ENCODE assay signal across 20 cellular contexts in genomic region chr6:154614101-154614500, GRCh38.
DNase-seq lines count a peak whose midpoint lies in the region; ATAC-seq and TF ChIP-seq lines count a peak whose summit lies in the region.
"Had no signal": no experiment of that assay in that cellular context is flagged by ENCODE, and none has a peak within 500 bp of the region (broad histone marks: within the 10 kb centered on the region; RNA-seq: fewer than 3 reads in every experiment).

No MANE protein-coding gene starts in this region.

- no peak overlapping the region for H3K27ac Mint-ChIP-seq in MCF 10A (ENCODE audit: low read depth, unreplicated experiment)
- H3K27ac Mint-ChIP-seq: activated naive CD4-positive, alpha-beta T cell treated with anti-CD3 and anti-CD28 coated beads, Interleukin-2, amount 10 ng/mL, durations not matched to agents 7 days and 5 days; endodermal cell; stimulated activated effector memory CD8-positive, alpha-beta T cell treated with anti-CD3 and anti-CD28 coated beads, Interleukin-12 subunit alpha, Interleukin-12 subunit beta, amount 100 ng/mL, for 72 hours had no signal

- no peak overlapping the region for H3K4me2 ChIP-seq in mammary epithelial cell (ENCODE audit: insufficient read depth, low read depth, low read length)
- H3K4me2 ChIP-seq: BLaER1 had no signal

- no peak overlapping the region for H3K9ac ChIP-seq in mammary epithelial cell (ENCODE audit: insufficient read depth, low read length)
- H3K9ac ChIP-seq: BLaER1 had no signal

- intact Hi-C loops in mammary epithelial cell (cut with micrococcal nuclease), result no loop called here
- intact Hi-C loops in MCF 10A (cut with micrococcal nuclease), result no loop called here

- no peaks in the 10 kb centered on the region for H3K9me3 ChIP-seq in mammary epithelial cell (replicated peaks; ENCODE audit: insufficient read depth, low read length)
- H3K9me3 ChIP-seq: BLaER1, lower lobe of right lung had no signal

- no peaks in the 10 kb centered on the region for H3K27me3 Mint-ChIP-seq in MCF 10A (ENCODE audit: insufficient read depth, unreplicated experiment)
- H3K27me3 Mint-ChIP-seq: activated naive CD4-positive, alpha-beta T cell treated with anti-CD3 and anti-CD28 coated beads, Interleukin-2, amount 10 ng/mL, durations not matched to agents 7 days and 5 days had no signal

- H3K27ac ChIP-seq in mammary epithelial cell (ENCODE audit: insufficient read depth, low read depth, low read length), result no peak overlapping the region
- H3K27ac ChIP-seq: BLaER1, lower lobe of right lung, RWPE1 had no signal

- H2AFZ ChIP-seq in mammary epithelial cell (ENCODE audit: low read depth, low read length), result no peak overlapping the region

- in situ Hi-C loops in mammary epithelial cell (cut with MboI; ENCODE audit: low sequenced_read_pairs in 2 of 2), result no loop called here

- peaks cover 8% of the 10 kb centered on the region for H3K4me1 ChIP-seq in mammary epithelial cell (ENCODE audit: insufficient read depth, low read length)
- H3K4me1 ChIP-seq: BLaER1, lower lobe of right lung had no signal

- dilution Hi-C loops in mammary epithelial cell (cut with HindIII; ENCODE audit: low sequenced_read_pairs), result loop anchor here (5.0 kb wide), 1 partner anchor 57 kb away; no protein-coding TSS in a partner anchor

- no peaks in the 10 kb centered on the region for H3K9me3 Mint-ChIP-seq in MCF 10A (ENCODE audit: unreplicated experiment)
- H3K9me3 Mint-ChIP-seq: activated naive CD4-positive, alpha-beta T cell treated with anti-CD3 and anti-CD28 coated beads, Interleukin-2, amount 10 ng/mL, durations not matched to agents 7 days and 5 days; endodermal cell had no signal

- TF ChIP-seq CTCF in mammary epithelial cell (conservative IDR thresholded peaks at IDR 0.05 in 1 of 2, IDR thresholded peaks at IDR 0.05 in 1 of 2; ENCODE audit: extremely low read depth in 1 of 2, insufficient read depth in 1 of 2, low read depth in 1 of 2, low read length in 2 of 2) (no peak), MCF 10A (IDR thresholded peaks at IDR 0.05; ENCODE audit: unreplicated experiment) (no peak)

- no peaks in the 10 kb centered on the region for H3K27me3 ChIP-seq in mammary epithelial cell (ENCODE audit: insufficient read depth, low read length)
- H3K27me3 ChIP-seq: BLaER1 had no signal

- CTCF ChIA-PET in mammary epithelial cell (lab: Charles Lee; ENCODE audit: low non-redundant PET), result no interaction called here
- CTCF ChIA-PET in MCF 10A (lab: Yijun Ruan, JAX), result interaction anchor here (0.6 kb wide), 1 partner anchor 65 kb away, joined by 3 read pairs; no protein-coding TSS in a partner anchor

- no peak overlapping the region for H3K4me3 ChIP-seq in mammary epithelial cell (replicated peaks in 1 of 3; ENCODE audit: insufficient read depth in 1 of 3, low read depth in 2 of 3, low read length in 3 of 3)
- H3K4me3 ChIP-seq: BLaER1, lower lobe of right lung had no signal

- no TSS peak for BruUV-seq in mammary epithelial cell (replicated peaks; lab: Mats Ljungman, UMichigan)
- no TSS peak for BruUV-seq in MCF 10A (replicated peaks; lab: Mats Ljungman, UMichigan)

- DNase-seq in mammary epithelial cell, result peak; percentile 20
- DNase-seq in MCF 10A (ENCODE audit: unreplicated experiment), result no peak
- peak; percentile 68 for DNase-seq in RPMI7951 (ENCODE audit: low read depth)
- DNase-seq in fibroblast of peridontal ligament (ENCODE audit: extremely low read depth), result peak; percentile 32
- DNase-seq in stromal cell of bone marrow (ENCODE audit: low read depth), result peak; percentile 35
- no peak for DNase-seq in activated CD4-positive, CD25-positive, alpha-beta regulatory T cell treated with anti-CD3 and anti-CD28 coated beads, Interleukin-2, amount 50 U/mL, for 72 hours
- DNase-seq: activated CD8-positive, alpha-beta memory T cell treated with anti-CD3 and anti-CD28 coated beads for 24 hours; activated naive CD4-positive, alpha-beta T cell treated with anti-CD3 and anti-CD28 coated beads, Interleukin-2, amount 10 ng/mL, durations not matched to agents 7 days and 5 days; activated T-cell treated with anti-CD3 and anti-CD28 coated beads, Interleukin-2, amount 50 U/mL, for 48 hours; endodermal cell; hypothalamus; islet precursor cell; lower lobe of right lung; NCI-H2107; NCI-H524 had no signal

- WGBS in mammary epithelial cell (ENCODE audit: low coverage, missing lambda C conversion rate), result 96% methylated on average over 4 of the region's 4 CpGs

- H3K36me3 Mint-ChIP-seq in MCF 10A (ENCODE audit: insufficient read depth, unreplicated experiment), result no peaks in the 10 kb centered on the region
- H3K36me3 Mint-ChIP-seq: activated naive CD4-positive, alpha-beta T cell treated with anti-CD3 and anti-CD28 coated beads, Interleukin-2, amount 10 ng/mL, durations not matched to agents 7 days and 5 days; stimulated activated effector memory CD8-positive, alpha-beta T cell treated with anti-CD3 and anti-CD28 coated beads, Interleukin-12 subunit alpha, Interleukin-12 subunit beta, amount 100 ng/mL, for 72 hours had no signal

- POLR2A ChIA-PET in MCF 10A (lab: Yijun Ruan, JAX), result interaction anchor here (0.6 to 2.3 kb wide), 7 partner anchors 10 to 725 kb away, joined by 3 to 7 read pairs (median 3); no protein-coding TSS in a partner anchor

- no peak for ATAC-seq in HG03108 (IDR thresholded peaks at IDR 0.05; ENCODE audit: unreplicated experiment)
- ATAC-seq in HG03095 (IDR thresholded peaks at IDR 0.05; ENCODE audit: unreplicated experiment), result no peak

- no peaks in the 10 kb centered on the region for H4K20me1 ChIP-seq in mammary epithelial cell (ENCODE audit: insufficient read depth, low read length)
- H4K20me1 ChIP-seq: BLaER1 had no signal

- H3K4me3 Mint-ChIP-seq in MCF 10A (ENCODE audit: unreplicated experiment), result no peak overlapping the region
- H3K4me3 Mint-ChIP-seq: activated naive CD4-positive, alpha-beta T cell treated with anti-CD3 and anti-CD28 coated beads, Interleukin-2, amount 10 ng/mL, durations not matched to agents 7 days and 5 days; endodermal cell; stimulated activated effector memory CD8-positive, alpha-beta T cell treated with anti-CD3 and anti-CD28 coated beads, Interleukin-12 subunit alpha, Interleukin-12 subunit beta, amount 100 ng/mL, for 72 hours had no signal

- no peaks in the 10 kb centered on the region for H3K36me3 ChIP-seq in mammary epithelial cell (ENCODE audit: insufficient read depth, low read length)
- H3K36me3 ChIP-seq: BLaER1, lower lobe of right lung had no signal

- H3K79me2 ChIP-seq in mammary epithelial cell (ENCODE audit: insufficient read depth, low read length), result no peaks in the 10 kb centered on the region

- peaks cover 12% of the 10 kb centered on the region for H3K4me1 Mint-ChIP-seq in MCF 10A (ENCODE audit: insufficient read depth, unreplicated experiment)
- H3K4me1 Mint-ChIP-seq: activated naive CD4-positive, alpha-beta T cell treated with anti-CD3 and anti-CD28 coated beads, Interleukin-2, amount 10 ng/mL, durations not matched to agents 7 days and 5 days had no signal

Comparison
In these comparisons a context has a peak if more than half of its experiments do, and no peak if none do; other contexts are left out.
1. DNase-seq: peak in mammary epithelial cell (single experiment), RPMI7951 (single experiment), fibroblast of peridontal ligament (single experiment) and stromal cell of bone marrow (single experiment); none in MCF 10A (single experiment) and activated CD4-positive, CD25-positive, alpha-beta regulatory T cell treated with anti-CD3 and anti-CD28 coated beads, Interleukin-2, amount 50 U/mL, for 72 hours (single experiment).